In the genomic region with DNA sequence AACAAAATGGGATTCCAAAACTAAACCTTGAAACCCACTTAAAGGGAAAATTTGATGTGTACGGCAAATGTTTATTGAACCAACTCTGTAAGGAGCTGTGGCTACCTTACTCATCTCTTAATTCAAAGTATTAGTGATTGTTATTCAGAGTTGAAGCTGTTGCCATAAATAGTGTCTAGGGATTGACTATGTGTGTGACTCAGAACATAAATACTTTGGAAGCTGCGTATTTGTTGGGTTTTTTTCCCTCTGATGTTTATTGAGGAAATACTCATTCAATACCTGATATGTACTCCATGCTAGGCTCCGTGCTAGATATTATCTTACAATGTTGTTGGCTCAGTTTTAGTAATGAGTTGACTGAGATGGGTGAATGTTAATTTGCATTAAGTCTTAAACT, we compare ENCODE assay signal across 11 cellular contexts.
DNase-seq lines count a peak whose midpoint lies in the region; TF ChIP-seq lines count a peak whose summit lies in the region.
"Had no signal": no experiment of that assay in that cellular context is flagged by ENCODE, and none has a peak within 500 bp of the region (broad histone marks: within the 10 kb centered on the region; RNA-seq: fewer than 3 reads in every experiment).

No MANE protein-coding gene starts in this region.

- intact Hi-C loops in posterior cingulate gyrus (cut with DNase I) (no loop called here), dorsolateral prefrontal cortex (cut with DNase I) (no loop called here)

- H3K9me3 ChIP-seq in AG04450 (ENCODE audit: control insufficient read depth, insufficient read depth, low read length) (no peaks in the 10 kb centered on the region), HEK293 (ENCODE audit: control insufficient read depth, insufficient read depth, low read depth, low read length) (no peaks in the 10 kb centered on the region)
- H3K9me3 ChIP-seq: Caco-2, suprapubic skin had no signal

- TF ChIP-seq CTCF in AG04450 (IDR thresholded peaks at IDR 0.05; ENCODE audit: low read depth, low read length) (no peak), HEK293 (tag by site-specific recombination; IDR thresholded peaks at IDR 0.05) (no peak), astrocyte of the cerebellum (IDR thresholded peaks at IDR 0.05; ENCODE audit: low read depth, low read length, missing control alignments) (no peak), GM13976 (IDR thresholded peaks at IDR 0.05; ENCODE audit: borderline replicate concordance, control extremely low read depth, extremely low read depth, insufficient read depth, missing control alignments) (no peak), GM20000 (IDR thresholded peaks at IDR 0.05; ENCODE audit: extremely low read depth, missing control alignments) (no peak), dorsolateral prefrontal cortex (IDR thresholded peaks at IDR 0.05 in 54 of 56, conservative IDR thresholded peaks at IDR 0.05 in 2 of 56; ENCODE audit: low read depth in 1 of 56, partially characterized antibody in 56 of 56) (no peak)

- H3K27ac ChIP-seq in AG04450 (ENCODE audit: low read depth, low read length) = no peak overlapping the region
- no peak overlapping the region for H3K27ac ChIP-seq in HEK293 (ENCODE audit: extremely low read depth, low read depth, low read length)
- no peak overlapping the region for H3K27ac ChIP-seq in dorsolateral prefrontal cortex
- H3K27ac ChIP-seq: suprapubic skin had no signal

- H3K27me3 ChIP-seq in AG04450 (ENCODE audit: control insufficient read depth, insufficient read depth, low read length) = no peaks in the 10 kb centered on the region
- no peaks in the 10 kb centered on the region for H3K27me3 ChIP-seq in dorsolateral prefrontal cortex
- H3K27me3 ChIP-seq: suprapubic skin had no signal

- CTCF ChIA-PET in AG04450 (lab: Charles Lee) (no interaction called here), HEK293 (lab: Yijun Ruan, JAX) (interaction anchor here (0.5 to 1.0 kb wide), 2 partner anchors 175 to 292 kb away, joined by 3 to 4 read pairs; no protein-coding TSS in a partner anchor)

- peaks cover 8% of the 10 kb centered on the region; the same call in 1 of the 2 replicates for H3K4me1 ChIP-seq in HEK293 (ENCODE audit: control insufficient read depth, insufficient read depth, low read length)
- H3K4me1 ChIP-seq: Caco-2 had no signal

- POLR2A ChIA-PET in AG04450 (lab: Yijun Ruan, JAX) (no interaction called here), HEK293 (lab: Yijun Ruan, JAX) (no interaction called here)

- peak; percentile 62 for DNase-seq in AG04450 (ENCODE audit: low read depth, low spot score)
- peak; percentile 78 for DNase-seq in astrocyte of the cerebellum (ENCODE audit: low read depth)
- DNase-seq in kidney glomerular epithelial cell (lab: John Stamatoyannopoulos, UW) = peak; percentile 88
- no peak for DNase-seq in GM13976 (ENCODE audit: low spot score)
- DNase-seq in posterior cingulate gyrus = no peak
- no peak for DNase-seq in GM20000 (ENCODE audit: low spot score)
- DNase-seq in dorsolateral prefrontal cortex = no peak
- DNase-seq: Caco-2, NCI-H2227 treated with DMSO at 0.1 percent for 48 hours had no signal

- H3K36me3 ChIP-seq in HEK293 (ENCODE audit: control insufficient read depth in 2 of 2, insufficient read depth in 1 of 2, low read length in 2 of 2) = peaks cover 0 to 13% of the 10 kb centered on the region in 2 experiments

- H3K4me3 ChIP-seq in AG04450 (ENCODE audit: low read depth, low read length) (no peak overlapping the region), HEK293 (ENCODE audit: low read depth, low read length) (no peak overlapping the region), astrocyte of the cerebellum (ENCODE audit: low read depth, low read length) (no peak overlapping the region), dorsolateral prefrontal cortex (no peak overlapping the region)
- H3K4me3 ChIP-seq: suprapubic skin had no signal

- in situ Hi-C loops in astrocyte of the cerebellum (cut with HindIII; ENCODE audit: low sequenced_read_pairs) = no loop called here
- in situ Hi-C loops in GM13976 (cut with MboI; ENCODE audit: low sequenced_read_pairs, unreplicated experiment) = no loop called here

TF ChIP-seq in HEK293, 187 proteins besides CTCF, POLR2A, EP300 and RAD21:
- TF ChIP-seq, protein P1, sequence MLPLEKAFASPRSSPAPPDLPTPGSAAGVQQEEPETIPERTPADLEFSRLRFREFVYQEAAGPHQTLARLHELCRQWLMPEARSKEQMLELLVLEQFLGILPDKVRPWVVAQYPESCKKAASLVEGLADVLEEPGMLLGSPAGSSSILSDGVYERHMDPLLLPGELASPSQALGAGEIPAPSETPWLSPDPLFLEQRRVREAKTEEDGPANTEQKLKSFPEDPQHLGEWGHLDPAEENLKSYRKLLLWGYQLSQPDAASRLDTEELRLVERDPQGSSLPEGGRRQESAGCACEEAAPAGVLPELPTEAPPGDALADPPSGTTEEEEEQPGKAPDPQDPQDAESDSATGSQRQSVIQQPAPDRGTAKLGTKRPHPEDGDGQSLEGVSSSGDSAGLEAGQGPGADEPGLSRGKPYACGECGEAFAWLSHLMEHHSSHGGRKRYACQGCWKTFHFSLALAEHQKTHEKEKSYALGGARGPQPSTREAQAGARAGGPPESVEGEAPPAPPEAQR (tag by site-specific recombination; IDR thresholded peaks at IDR 0.05) = no peak
- no peak for TF ChIP-seq ZNF843 (tag by site-specific recombination; IDR thresholded peaks at IDR 0.05)
- no peak for TF ChIP-seq ZNF76 (tag by site-specific recombination; IDR thresholded peaks at IDR 0.05; ENCODE audit: borderline replicate concordance, low read depth)
- no peak for TF ChIP-seq ZBTB21 (tag by site-specific recombination; IDR thresholded peaks at IDR 0.05)
- no peak for TF ChIP-seq ZNF214 (tag by site-specific recombination; IDR thresholded peaks at IDR 0.05; ENCODE audit: borderline replicate concordance)
- TF ChIP-seq SP3 (tag by site-specific recombination; IDR thresholded peaks at IDR 0.05) = no peak
- peak; percentile 19; the same call in 1 of the 2 replicates for TF ChIP-seq TRIM28 (IDR thresholded peaks at IDR 0.05; ENCODE audit: borderline replicate concordance, low read length)
- TF ChIP-seq, protein P2, sequence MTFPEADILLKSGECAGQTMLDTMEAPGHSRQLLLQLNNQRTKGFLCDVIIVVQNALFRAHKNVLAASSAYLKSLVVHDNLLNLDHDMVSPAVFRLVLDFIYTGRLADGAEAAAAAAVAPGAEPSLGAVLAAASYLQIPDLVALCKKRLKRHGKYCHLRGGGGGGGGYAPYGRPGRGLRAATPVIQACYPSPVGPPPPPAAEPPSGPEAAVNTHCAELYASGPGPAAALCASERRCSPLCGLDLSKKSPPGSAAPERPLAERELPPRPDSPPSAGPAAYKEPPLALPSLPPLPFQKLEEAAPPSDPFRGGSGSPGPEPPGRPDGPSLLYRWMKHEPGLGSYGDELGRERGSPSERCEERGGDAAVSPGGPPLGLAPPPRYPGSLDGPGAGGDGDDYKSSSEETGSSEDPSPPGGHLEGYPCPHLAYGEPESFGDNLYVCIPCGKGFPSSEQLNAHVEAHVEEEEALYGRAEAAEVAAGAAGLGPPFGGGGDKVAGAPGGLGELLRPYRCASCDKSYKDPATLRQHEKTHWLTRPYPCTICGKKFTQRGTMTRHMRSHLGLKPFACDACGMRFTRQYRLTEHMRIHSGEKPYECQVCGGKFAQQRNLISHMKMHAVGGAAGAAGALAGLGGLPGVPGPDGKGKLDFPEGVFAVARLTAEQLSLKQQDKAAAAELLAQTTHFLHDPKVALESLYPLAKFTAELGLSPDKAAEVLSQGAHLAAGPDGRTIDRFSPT (tag by site-specific recombination; IDR thresholded peaks at IDR 0.05) = 0 out of 2 replicates have a peak, but pooled peaks have one; percentile 15
- TF ChIP-seq ZBTB8A (tag by site-specific recombination; IDR thresholded peaks at IDR 0.05) = no peak
- TF ChIP-seq ZNF555 (tag by site-specific recombination; conservative IDR thresholded peaks at IDR 0.05) = no peak
- TF ChIP-seq ZNF510 (tag by site-specific recombination; IDR thresholded peaks at IDR 0.05; ENCODE audit: insufficient replicate concordance) = no peak

Comparison
In these comparisons a context has a peak if more than half of its experiments do, and no peak if none do; other contexts are left out.
1. DNase-seq: peak in AG04450 (single experiment), astrocyte of the cerebellum (single experiment) and kidney glomerular epithelial cell (single experiment); none in GM13976 (single experiment), posterior cingulate gyrus (0 of 10), GM20000 (single experiment) and dorsolateral prefrontal cortex (0 of 10).